9 cellular contexts compared by ENCODE assay signal in genomic region chr21:33360281-33360680, GRCh38. TPM values are rescaled to one million over a fixed set of nuclear protein-coding genes. Genes with fewer than 3 reads are reported as not detected.
A peak's percentile ranks its signal among the peaks of the same experiment; 100 is the strongest.
DNase-seq lines count a peak whose midpoint lies in the region; ATAC-seq and TF ChIP-seq lines count a peak whose summit lies in the region.
"Had no signal": no experiment of that assay in that cellular context is flagged by ENCODE, and none has a peak within 500 bp of the region (broad histone marks: within the 10 kb centered on the region; RNA-seq: fewer than 3 reads in every experiment).

No MANE protein-coding gene starts in this region.

- TF ChIP-seq CTCF in heart right ventricle (IDR thresholded peaks at IDR 0.05) (no peak), suprapubic skin (IDR thresholded peaks at IDR 0.05) (no peak)

- H3K27me3 ChIP-seq in adipocyte (replicated peaks; ENCODE audit: control insufficient read depth, insufficient read depth, low read length) = no peaks in the 10 kb centered on the region
- H3K27me3 ChIP-seq in heart right ventricle = no peaks in the 10 kb centered on the region
- H3K27me3 ChIP-seq in suprapubic skin = no peaks in the 10 kb centered on the region
- H3K27me3 ChIP-seq in H7 (ENCODE audit: control insufficient read depth, insufficient read depth, low read length) = no peaks in the 10 kb centered on the region
- H3K27me3 ChIP-seq: right lobe of liver had no signal

- peak overlapping the region in 9 of 10 donors; percentile 43 to 89 (median 60) for H3K27ac ChIP-seq in heart right ventricle
- peak overlapping the region; percentile 67 for H3K27ac ChIP-seq in suprapubic skin

- no peak for TF ChIP-seq POLR2A in suprapubic skin (IDR thresholded peaks at IDR 0.05)
- no peak for TF ChIP-seq POLR2A in GM18505 (IDR thresholded peaks at IDR 0.05; ENCODE audit: borderline replicate concordance, extremely low read depth, insufficient read depth, insufficient read length)

- no peak for TF ChIP-seq EP300 in suprapubic skin (IDR thresholded peaks at IDR 0.05)

- H3K36me3 ChIP-seq in adipocyte (ENCODE audit: control insufficient read depth, insufficient read depth, low read length, severe bottlenecking) = peaks cover 25% of the 10 kb centered on the region
- H3K36me3 ChIP-seq in heart right ventricle = peaks cover 0 to 35% (median 14%) of the 10 kb centered on the region in 9 donors
- H3K36me3 ChIP-seq in suprapubic skin = peaks cover 26% of the 10 kb centered on the region
- H3K36me3 ChIP-seq in H7 (replicated peaks; ENCODE audit: control insufficient read depth, insufficient read depth, low read length) = peaks cover 2% of the 10 kb centered on the region

- intact Hi-C loops in heart right ventricle (cut with DNase I) = loop anchor here in 5 of 10 donors (5.0 to 10.0 kb wide), 4 partner anchors 33 to 87 kb away; no protein-coding TSS in a partner anchor

- peak in 6 of 8 donors; percentile 28 to 70 (median 51) for ATAC-seq in heart right ventricle
- ATAC-seq in GM18505 (IDR thresholded peaks at IDR 0.05; ENCODE audit: unreplicated experiment) = no peak

- no peaks in the 10 kb centered on the region for H3K9me3 ChIP-seq in adipocyte (ENCODE audit: control insufficient read depth, low read length)
- no peaks in the 10 kb centered on the region for H3K9me3 ChIP-seq in heart right ventricle
- H3K9me3 ChIP-seq in suprapubic skin = no peaks in the 10 kb centered on the region
- H3K9me3 ChIP-seq: right lobe of liver had no signal

- no peak overlapping the region for H3K4me3 ChIP-seq in adipocyte (ENCODE audit: low read length)
- peak overlapping the region in 2 of 10 donors; percentile 46 to 50 for H3K4me3 ChIP-seq in heart right ventricle
- no peak overlapping the region for H3K4me3 ChIP-seq in suprapubic skin
- H3K4me3 ChIP-seq in H7 (ENCODE audit: insufficient read depth, low read depth, low read length) = no peak overlapping the region
- H3K4me3 ChIP-seq: right lobe of liver had no signal

- H3K4me1 ChIP-seq in adipocyte (ENCODE audit: control insufficient read depth, insufficient read depth, low read length) (peaks cover 24% of the 10 kb centered on the region), heart right ventricle (peaks cover 0 to 59% (median 23%) of the 10 kb centered on the region in 9 donors), suprapubic skin (peaks cover 25% of the 10 kb centered on the region)

- no peak overlapping the region for H3K9ac ChIP-seq in adipocyte (ENCODE audit: low read length)

- WGBS in heart right ventricle, 2 donors = 63 to 65% methylated on average over 6 of the region's 6 CpGs
- WGBS in suprapubic skin = 55% methylated on average over 6 of the region's 6 CpGs

- DNase-seq in ELR (ENCODE audit: low read depth) = peak; percentile 37
- DNase-seq in adipocyte (ENCODE audit: low read depth) = peak; percentile 59
- DNase-seq in heart right ventricle = no peak
- DNase-seq in suprapubic skin (ENCODE audit: low spot score in 2 of 2) = no peak
- DNase-seq in COLO668 (lab: John Stamatoyannopoulos, UW; ENCODE audit: unreplicated experiment) = no peak
- no peak for DNase-seq in H7
- DNase-seq: NK-92 treated with Interleukin-12 subunit alpha and Interleukin-12 subunit beta, amount 100 ng/mL, for 24 hours; right lobe of liver had no signal

RNA-seq across cellular contexts. Expression of gene IFNAR1, which starts 35.5 kb away (rescaled TPM):
- 10 to 100 TPM; 16.5 to 38.5 (median 23.9) TPM for total RNA-seq in heart right ventricle
- polyA plus RNA-seq in heart right ventricle = 10 to 100 TPM in 1 of 2 donors, 1 to 10 TPM in 1; 7.4 to 10.1 TPM
- 10 to 100 TPM; 15.9 to 37.3 (median 22.6) TPM for total RNA-seq in suprapubic skin
- 1.2 and 1.6 TPM in 2 replicates for total RNA-seq in H7 (2014; rRNA removed; shearing (Covaris generic))

RNA-seq across cellular contexts. Expression of gene IFNGR2, which starts 42.9 kb away (rescaled TPM):
- total RNA-seq in heart right ventricle (10 to 100 TPM; 29.2 to 71.3 (median 36.3) TPM), suprapubic skin (10 to 100 TPM; 47.0 to 75.5 (median 61.0) TPM)
- 10 to 100 TPM; 27.4 to 34.3 TPM for polyA plus RNA-seq in heart right ventricle
- total RNA-seq in H7 (2014; rRNA removed; shearing (Covaris generic)) = 37.8 and 46.1 TPM in 2 replicates

Comparison
In these comparisons a context has a peak if more than half of its experiments do, and no peak if none do; other contexts are left out.
1. DNase-seq: peak in ELR (single experiment) and adipocyte (single experiment); none in heart right ventricle (0 of 2), suprapubic skin (0 of 2), COLO668 (single experiment) and H7 (single experiment).